30 cellular contexts compared by ENCODE assay signal in the genomic region with DNA sequence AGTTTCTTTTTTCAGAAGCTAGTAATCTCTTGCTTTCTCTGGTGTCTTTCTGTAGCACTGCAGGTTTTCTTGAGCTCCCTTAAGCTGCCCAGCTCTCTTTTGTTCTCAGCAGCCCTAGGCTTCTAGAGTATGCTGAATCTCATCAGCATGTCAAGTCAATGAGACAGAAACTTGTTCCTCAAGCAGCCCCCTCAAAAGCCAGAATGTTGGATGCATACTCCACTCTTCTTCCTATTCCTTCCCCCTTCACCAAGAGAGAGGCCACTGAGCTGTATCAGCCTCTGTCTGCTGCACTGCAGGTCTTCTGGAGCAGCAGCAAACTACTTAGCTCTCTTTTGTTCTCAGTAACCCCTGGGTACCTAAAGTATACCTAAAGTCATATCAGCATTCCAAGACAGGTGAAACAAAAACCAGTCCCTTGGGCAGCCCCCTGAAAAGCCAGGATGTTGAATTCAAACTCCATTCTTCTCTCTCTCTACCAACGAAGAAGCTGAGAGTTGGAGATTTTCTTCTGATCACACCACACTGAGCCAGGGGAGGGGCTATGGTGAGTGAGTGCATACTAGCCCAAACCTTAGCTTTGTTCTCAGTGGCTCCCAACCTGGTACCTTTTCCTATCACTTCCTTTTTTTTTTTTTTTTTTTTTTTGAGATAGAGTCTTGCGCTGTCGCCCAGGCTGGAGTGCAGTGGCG.
DNase-seq lines count a peak whose midpoint lies in the region; ATAC-seq and TF ChIP-seq lines count a peak whose summit lies in the region.
"Had no signal": no experiment of that assay in that cellular context is flagged by ENCODE, and none has a peak within 500 bp of the region (broad histone marks: within the 10 kb centered on the region; RNA-seq: fewer than 3 reads in every experiment).

No MANE protein-coding gene starts in this region.

- H3K79me2 ChIP-seq in H9 (ENCODE audit: insufficient read depth, low read length): no peaks in the 10 kb centered on the region

- H3K27ac ChIP-seq in H9 (ENCODE audit: insufficient read length, low read depth, low read length): no peak overlapping the region
- H3K27ac ChIP-seq: ascending aorta; BLaER1 treated with 17β-estradiol and CSF1 and Interleukin-3, amounts not matched to agents 10 nM and 100 nM; cardiac muscle cell; coronary artery; RWPE1; skin epidermis; suprapubic skin; upper lobe of right lung had no signal

- H2AFZ ChIP-seq in H9 (ENCODE audit: low read length): no peak overlapping the region

- no peak overlapping the region for H2BK20ac ChIP-seq in H9 (ENCODE audit: low read depth, low read length, poor library complexity, severe bottlenecking)

- H3K4me3 Mint-ChIP-seq in H9 (peak overlapping the region; percentile 6 to 41; a peak in 2 of 5 replicates), WTC11 (no peak overlapping the region), osteocyte (ENCODE audit: unreplicated experiment) (no peak overlapping the region)
- H3K4me3 Mint-ChIP-seq: activated naive CD8-positive, alpha-beta T cell treated with anti-CD3 and anti-CD28 coated beads, Interleukin-2, amount 10 ng/mL, durations not matched to agents 7 days and 5 days; activated T-cell treated with anti-CD3 and anti-CD28 coated beads, Interleukin-2, amount 50 U/mL, for 4 hours; nephron progenitor cell; T-cell had no signal

- H2BK5ac ChIP-seq in H9 (ENCODE audit: insufficient read length, low read length): no peak overlapping the region

- H3K4me2 ChIP-seq in H9 (ENCODE audit: insufficient read depth, insufficient read length, low read length): peak overlapping the region; percentile 22
- H3K4me2 ChIP-seq: BLaER1 treated with 17β-estradiol and CSF1 and Interleukin-3, amounts not matched to agents 10 nM and 100 nM had no signal

- H2BK120ac ChIP-seq in H9 (ENCODE audit: low read depth, low read length, poor library complexity, severe bottlenecking): no peak overlapping the region

- no peak overlapping the region for H3K18ac ChIP-seq in H9 (ENCODE audit: insufficient read length, low read depth, low read length)

- no peak overlapping the region for H3K9ac ChIP-seq in H9 (ENCODE audit: extremely low read depth, insufficient read length, low read length)
- H3K9ac ChIP-seq: BLaER1 treated with 17β-estradiol and CSF1 and Interleukin-3, amounts not matched to agents 10 nM and 100 nM had no signal

- H4K8ac ChIP-seq in H9 (replicated peaks; ENCODE audit: insufficient read length, low read depth, low read length): no peak overlapping the region

- no peak overlapping the region for H3T11ph ChIP-seq in H9 (ENCODE audit: low read length)

- H3K79me1 ChIP-seq in H9 (ENCODE audit: insufficient read depth, low read depth, low read length, poor library complexity, severe bottlenecking): no peaks in the 10 kb centered on the region

- no peaks in the 10 kb centered on the region for H3K27me3 ChIP-seq in H9 (ENCODE audit: insufficient read depth, low read length)
- H3K27me3 ChIP-seq: ascending aorta; BLaER1 treated with 17β-estradiol and CSF1 and Interleukin-3, amounts not matched to agents 10 nM and 100 nM; cardiac muscle cell; upper lobe of right lung had no signal

- H3K4me1 ChIP-seq in H9 (ENCODE audit: insufficient read depth, low read length): peaks cover 1% of the 10 kb centered on the region; the same call in 1 of the 2 replicates
- H3K4me1 ChIP-seq: ascending aorta; BLaER1 treated with 17β-estradiol and CSF1 and Interleukin-3, amounts not matched to agents 10 nM and 100 nM; suprapubic skin; upper lobe of right lung had no signal

- H3K9me3 Mint-ChIP-seq in H9 (peaks cover 0 to 7% of the 10 kb centered on the region in 2 experiments; a peak in 4 of 5 replicates), WTC11 (peaks cover 11% of the 10 kb centered on the region), osteocyte (ENCODE audit: unreplicated experiment) (peaks cover 7% of the 10 kb centered on the region)
- H3K9me3 Mint-ChIP-seq: activated naive CD8-positive, alpha-beta T cell treated with anti-CD3 and anti-CD28 coated beads, Interleukin-2, amount 10 ng/mL, durations not matched to agents 7 days and 5 days; activated T-cell treated with anti-CD3 and anti-CD28 coated beads, Interleukin-2, amount 50 U/mL, for 4 hours; T-cell had no signal

- H3K36me3 Mint-ChIP-seq in H9 (ENCODE audit: insufficient read depth in 1 of 3, low read depth in 3 of 3): peaks cover 0 to 4% (median 0%) of the 10 kb centered on the region in 3 experiments; a peak in 2 of 7 replicates
- no peaks in the 10 kb centered on the region for H3K36me3 Mint-ChIP-seq in WTC11
- no peaks in the 10 kb centered on the region for H3K36me3 Mint-ChIP-seq in osteocyte (ENCODE audit: unreplicated experiment)
- H3K36me3 Mint-ChIP-seq: activated naive CD8-positive, alpha-beta T cell treated with anti-CD3 and anti-CD28 coated beads, Interleukin-2, amount 10 ng/mL, durations not matched to agents 7 days and 5 days; T-cell had no signal

- no peak overlapping the region for H4K5ac ChIP-seq in H9 (ENCODE audit: insufficient read length, low read depth, low read length)

- no peak overlapping the region for H4K91ac ChIP-seq in H9 (ENCODE audit: insufficient read length, low read depth, low read length)

- H3K4ac ChIP-seq in H9 (ENCODE audit: low read depth, low read length): no peak overlapping the region

- H3K27ac Mint-ChIP-seq in H9 (peak overlapping the region; percentile 93 to 98 (median 93)), WTC11 (peak overlapping the region; percentile 95), osteocyte (ENCODE audit: unreplicated experiment) (no peak overlapping the region)
- H3K27ac Mint-ChIP-seq: activated naive CD8-positive, alpha-beta T cell treated with anti-CD3 and anti-CD28 coated beads, Interleukin-2, amount 10 ng/mL, durations not matched to agents 7 days and 5 days; nephron progenitor cell; T-cell had no signal

- no peak overlapping the region for H3K23ac ChIP-seq in H9 (ENCODE audit: insufficient read length, low read depth, low read length)

- H3K23me2 ChIP-seq in H9 (ENCODE audit: insufficient read length, low read depth, low read length, poor library complexity, severe bottlenecking): no peaks in the 10 kb centered on the region

- no peaks in the 10 kb centered on the region for H3K27me3 Mint-ChIP-seq in H9 (ENCODE audit: low read depth)
- no peaks in the 10 kb centered on the region; the same call in 1 of the 2 replicates for H3K27me3 Mint-ChIP-seq in WTC11 (ENCODE audit: low read depth)
- peaks cover 46% of the 10 kb centered on the region for H3K27me3 Mint-ChIP-seq in osteocyte (ENCODE audit: unreplicated experiment)

- no peak overlapping the region for H2AK5ac ChIP-seq in H9 (ENCODE audit: insufficient read length, low read length)

- no peak overlapping the region for H2BK15ac ChIP-seq in H9 (ENCODE audit: low read depth, low read length)

- no peaks in the 10 kb centered on the region for H3K9me3 ChIP-seq in H9 (ENCODE audit: control insufficient read depth, low read depth, low read length)
- H3K9me3 ChIP-seq: ascending aorta; BLaER1 treated with 17β-estradiol and CSF1 and Interleukin-3, amounts not matched to agents 10 nM and 100 nM; suprapubic skin; upper lobe of right lung had no signal

- H3K14ac ChIP-seq in H9 (ENCODE audit: insufficient read depth, low read length): no peak overlapping the region

- POLR2A ChIA-PET in WTC11 (lab: Charles Lee): interaction anchor here (1.3 kb wide), 1 partner anchor 73 kb away, joined by 4 read pairs; no protein-coding TSS in a partner anchor

- no peak overlapping the region for H2BK12ac ChIP-seq in H9 (ENCODE audit: insufficient read length, low read depth, low read length)

- WGBS in H9 (ENCODE audit: extremely low coverage, insufficient read length, low lambda C conversion rate): no CpG with 5 or more reads among the region's 4 CpGs

- peaks cover 27 to 41% of the 10 kb centered on the region in 2 experiments for H3K4me1 Mint-ChIP-seq in H9
- H3K4me1 Mint-ChIP-seq in WTC11: peaks cover 35% of the 10 kb centered on the region
- H3K4me1 Mint-ChIP-seq in osteocyte (ENCODE audit: unreplicated experiment): no peaks in the 10 kb centered on the region
- H3K4me1 Mint-ChIP-seq: activated naive CD8-positive, alpha-beta T cell treated with anti-CD3 and anti-CD28 coated beads, Interleukin-2, amount 10 ng/mL, durations not matched to agents 7 days and 5 days; T-cell had no signal

- CTCF ChIA-PET in WTC11 (lab: Charles Lee): interaction anchor here (0.6 to 2.7 kb wide), 7 partner anchors 10 to 260 kb away, joined by 3 to 9 read pairs (median 3); no protein-coding TSS in a partner anchor

- ATAC-seq in WTC11: peak; percentile 89
- ATAC-seq: activated T-cell treated with anti-CD3 and anti-CD28 coated beads, Interleukin-2, amount 50 U/mL, for 4 hours; left lobe of liver; T-cell; upper lobe of right lung had no signal

- H4K20me1 ChIP-seq in H9 (ENCODE audit: control insufficient read depth, insufficient read depth, insufficient read length): no peaks in the 10 kb centered on the region
- H4K20me1 ChIP-seq: BLaER1 treated with 17β-estradiol and CSF1 and Interleukin-3, amounts not matched to agents 10 nM and 100 nM had no signal

- H3K56ac ChIP-seq in H9 (ENCODE audit: insufficient read length, low read depth, low read length): no peak overlapping the region

- peak; percentile 49 for DNase-seq in H9
- DNase-seq in WTC11 (ENCODE audit: low spot score): no peak
- DNase-seq in iPS DF 4.7 (ENCODE audit: extremely low read depth, low spot score): peak; percentile 38
- DNase-seq in osteocyte (ENCODE audit: extremely low spot score, unreplicated experiment): peak; percentile 23
- DNase-seq in hepatic stellate cell (ENCODE audit: low spot score): no peak
- DNase-seq in GOT3 (lab: John Stamatoyannopoulos, UW): no peak
- no peak for DNase-seq in NOMO-1 treated with DMSO at 0.1 percent for 48 hours (lab: John Stamatoyannopoulos, UW; ENCODE audit: unreplicated experiment)
- DNase-seq: activated CD4-positive, alpha-beta T cell treated with anti-CD3 and anti-CD28 coated beads, Interleukin-2, amount 50 U/mL, for 1 hour; activated CD4-positive, CD25-positive, alpha-beta regulatory T cell; activated gamma-delta T cell; activated naive CD8-positive, alpha-beta T cell treated with anti-CD3 and anti-CD28 coated beads, Interleukin-2, amount 10 ng/mL, durations not matched to agents 7 days and 5 days; activated T-cell treated with anti-CD3 and anti-CD28 coated beads, Interleukin-2, amount 50 U/mL, for 4 hours; glutamatergic neuron; HCEC 1CT; NCI-H1092 treated with DMSO at 0.1 percent for 48 hours; NCI-H1694 treated with DMSO at 0.1 percent for 48 hours; NCI-H446 treated with DMSO at 0.1 percent for 48 hours; NCI-H82; nephron progenitor cell; stimulated activated naive CD4-positive, alpha-beta T cell treated with Interleukin-2 at 50 U/mL for 16 hours; T-cell; upper lobe of right lung had no signal

- TF ChIP-seq CTCF in H9 (conservative IDR thresholded peaks at IDR 0.05) (no peak), WTC11 (IDR thresholded peaks at IDR 0.05) (no peak), osteocyte (IDR thresholded peaks at IDR 0.05) (no peak)

TF ChIP-seq in WTC11, 78 proteins besides CTCF, POLR2A, EP300 and RAD21:
- TF ChIP-seq ZNF317 (CRISPR knock-in tag; IDR thresholded peaks at IDR 0.05; ENCODE audit: borderline replicate concordance, low read depth): no peak

Comparison
In these comparisons a context has a peak if more than half of its experiments do, and no peak if none do; other contexts are left out.
1. DNase-seq: peak in H9 (single experiment), iPS DF 4.7 (single experiment) and osteocyte (single experiment); none in WTC11 (single experiment), hepatic stellate cell (single experiment), GOT3 (single experiment) and NOMO-1 treated with DMSO at 0.1 percent for 48 hours (single experiment).
2. H3K4me3 Mint-ChIP-seq: peak in H9 (2 of 2); none in WTC11 (single experiment) and osteocyte (single experiment).